31 cellular contexts compared by ENCODE assay signal in genomic region chr7:19262794-19263193, GRCh38.
A peak's percentile ranks its signal among the peaks of the same experiment; 100 is the strongest.
DNase-seq lines count a peak whose midpoint lies in the region; ATAC-seq, FAIRE-seq and TF ChIP-seq lines count a peak whose summit lies in the region.
"Had no signal": no experiment of that assay in that cellular context is flagged by ENCODE, and none has a peak within 500 bp of the region (broad histone marks: within the 10 kb centered on the region; RNA-seq: fewer than 3 reads in every experiment).

No MANE protein-coding gene starts in this region.

- no TSS peak for BruUV-seq in A673 (replicated peaks; lab: Mats Ljungman, UMichigan)
- BruUV-seq in PC-3 (replicated peaks; lab: Mats Ljungman, UMichigan) = no TSS peak

- H4K8ac ChIP-seq in H1 (ENCODE audit: extremely low read depth, insufficient read depth, low read length) = no peak overlapping the region

- H3K4me1 ChIP-seq in A673 (ENCODE audit: insufficient read depth, low read length, poor library complexity, severe bottlenecking) = no peaks in the 10 kb centered on the region
- no peaks in the 10 kb centered on the region for H3K4me1 ChIP-seq in PC-3 (ENCODE audit: insufficient read depth, low read length)
- no peaks in the 10 kb centered on the region for H3K4me1 ChIP-seq in H1 (replicated peaks in 1 of 4; ENCODE audit: control insufficient read depth in 3 of 4, insufficient read depth in 4 of 4, low read length in 3 of 4)
- H3K4me1 ChIP-seq: foreskin keratinocyte, heart left ventricle had no signal

- no peaks in the 10 kb centered on the region for H3K27me3 Mint-ChIP-seq in stimulated activated naive CD8-positive, alpha-beta T cell treated with anti-CD3 and anti-CD28 coated beads, Interleukin-15, amount 100 ng/mL, for 72 hours
- H3K27me3 Mint-ChIP-seq: activated CD4-positive, alpha-beta T cell treated with anti-CD3 and anti-CD28 coated beads, Interleukin-2, amount 10 ng/mL, durations not matched to agents 24 days and 14 days; activated naive CD8-positive, alpha-beta T cell treated with anti-CD3 and anti-CD28 coated beads for 36 hours; activated T-cell treated with anti-CD3 and anti-CD28 coated beads, Interleukin-2, amount 50 U/mL, for 24 hours; effector memory CD8-positive, alpha-beta T cell; T-cell had no signal

- 93% methylated on average over 2 of the region's 2 CpGs; no CpG with 5 or more reads in 1 of the 2 experiments for WGBS in H1 (ENCODE audit: extremely low coverage in 1 of 2, insufficient coverage in 1 of 2, insufficient read length in 1 of 2, insufficient replicate concordance in 2 of 2, low coverage in 1 of 2, low lambda C conversion rate in 2 of 2, missing lambda C conversion rate in 1 of 2), 2 experiments

- peak overlapping the region; percentile 28 for H2BK120ac ChIP-seq in H1 (replicated peaks; ENCODE audit: low read depth, low read length)

- H2BK15ac ChIP-seq in H1 (ENCODE audit: low read length) = no peak overlapping the region

- POLR2A ChIA-PET in A673 (lab: Charles Lee; ENCODE audit: low non-redundant PET) (no interaction called here), PC-3 (lab: Charles Lee; ENCODE audit: unreplicated experiment) (no interaction called here), H1 (lab: Charles Lee; ENCODE audit: partially characterized antibody) (no interaction called here)

- H4K91ac ChIP-seq in H1 (replicated peaks; ENCODE audit: insufficient read length, low read length) = no peak overlapping the region

- FAIRE-seq in H54 (lab: Jason Lieb, UNC) (peak; percentile 83), H1 (lab: Jason Lieb, UNC) (no peak)
- FAIRE-seq: bronchial epithelial cell, RCC 7860, urothelium cell line had no signal

- H3K9ac ChIP-seq in PC-3 (ENCODE audit: low read length) (no peak overlapping the region), H1 (replicated peaks in 1 of 4; ENCODE audit: extremely low read depth in 1 of 4, low read depth in 3 of 4, low read length in 3 of 4) (no peak overlapping the region)

- no peak for ATAC-seq in PC-3
- no peak for ATAC-seq in stimulated activated naive CD8-positive, alpha-beta T cell treated with anti-CD3 and anti-CD28 coated beads, Interleukin-15, amount 100 ng/mL, for 72 hours
- ATAC-seq: effector memory CD8-positive, alpha-beta T cell; esophagus mucosa; foreskin keratinocyte; heart left ventricle; right cardiac atrium; T-cell; WTC11 had no signal

- H3K79me2 ChIP-seq in PC-3 (ENCODE audit: low read length) = no peaks in the 10 kb centered on the region
- no peaks in the 10 kb centered on the region for H3K79me2 ChIP-seq in H1 (ENCODE audit: control insufficient read depth in 1 of 2, insufficient read depth in 2 of 2, low read length in 2 of 2)

- H2BK20ac ChIP-seq in H1 (ENCODE audit: low read length) = no peak overlapping the region

- no peaks in the 10 kb centered on the region for H3F3A ChIP-seq in PC-3 (ENCODE audit: low read length, unreplicated experiment)

- H3K27ac Mint-ChIP-seq in stimulated activated naive CD8-positive, alpha-beta T cell treated with anti-CD3 and anti-CD28 coated beads, Interleukin-15, amount 100 ng/mL, for 72 hours = no peak overlapping the region
- H3K27ac Mint-ChIP-seq: activated CD4-positive, alpha-beta T cell treated with anti-CD3 and anti-CD28 coated beads, Interleukin-2, amount 10 ng/mL, durations not matched to agents 24 days and 14 days; activated naive CD8-positive, alpha-beta T cell treated with anti-CD3 and anti-CD28 coated beads for 36 hours; activated T-cell treated with anti-CD3 and anti-CD28 coated beads, Interleukin-2, amount 50 U/mL, for 24 hours; CD14-positive monocyte; effector memory CD8-positive, alpha-beta T cell; mesothelial cell of epicardium; T-cell; WTC11 had no signal

- TF ChIP-seq CTCF in A673 (conservative IDR thresholded peaks at IDR 0.05; ENCODE audit: low read depth, low read length) (peak; percentile 51; the same call in 1 of the 2 replicates), PC-3 (conservative IDR thresholded peaks at IDR 0.05; ENCODE audit: low read depth, low read length) (no peak), H1 (IDR thresholded peaks at IDR 0.05; ENCODE audit: control extremely low read depth in 1 of 3, insufficient read depth in 1 of 3, low read depth in 1 of 3, low read length in 3 of 3) (no peak)

- no peak overlapping the region for H3K4me2 ChIP-seq in PC-3 (ENCODE audit: low read length)
- no peak overlapping the region for H3K4me2 ChIP-seq in H1 (ENCODE audit: insufficient read depth in 1 of 2, low read depth in 2 of 2, low read length in 2 of 2)
- H3K4me2 ChIP-seq: smooth muscle cell had no signal

- intact Hi-C loops in A673 (cut with micrococcal nuclease; ENCODE audit: unreplicated experiment) (loop anchor here (5.0 kb wide), 1 partner anchor 140 kb away; no protein-coding TSS in a partner anchor), PC-3 (cut with micrococcal nuclease) (loop anchor here (2.0 kb wide), 1 partner anchor 140 kb away; no protein-coding TSS in a partner anchor)

- no peak overlapping the region for H3K4me3 Mint-ChIP-seq in stimulated activated naive CD8-positive, alpha-beta T cell treated with anti-CD3 and anti-CD28 coated beads, Interleukin-15, amount 100 ng/mL, for 72 hours
- H3K4me3 Mint-ChIP-seq: activated CD4-positive, alpha-beta T cell treated with anti-CD3 and anti-CD28 coated beads, Interleukin-2, amount 10 ng/mL, durations not matched to agents 24 days and 14 days; activated naive CD8-positive, alpha-beta T cell treated with anti-CD3 and anti-CD28 coated beads for 36 hours; activated T-cell treated with anti-CD3 and anti-CD28 coated beads, Interleukin-2, amount 50 U/mL, for 24 hours; CD14-positive monocyte; effector memory CD8-positive, alpha-beta T cell; mesothelial cell of epicardium; T-cell; WTC11 had no signal

- H3K36me3 ChIP-seq in A673 (ENCODE audit: insufficient read depth, low read length, poor library complexity, severe bottlenecking) = no peaks in the 10 kb centered on the region
- H3K36me3 ChIP-seq in PC-3 (ENCODE audit: low read depth, low read length) = no peaks in the 10 kb centered on the region
- H3K36me3 ChIP-seq in H1 (ENCODE audit: control insufficient read depth in 2 of 4, insufficient read depth in 4 of 4, low read length in 3 of 4) = no peaks in the 10 kb centered on the region
- H3K36me3 ChIP-seq: heart left ventricle, thoracic aorta had no signal

- TF ChIP-seq RAD21 in H1 (IDR thresholded peaks at IDR 0.05 in 1 of 2, conservative IDR thresholded peaks at IDR 0.05 in 1 of 2; ENCODE audit: low read depth in 2 of 2, low read length in 2 of 2) = no peak

- no peak overlapping the region for H3K18ac ChIP-seq in H1 (ENCODE audit: extremely low read depth, low read length)

- H2AK5ac ChIP-seq in H1 (ENCODE audit: low read depth, low read length) = no peak overlapping the region

- no peak overlapping the region for H3K4ac ChIP-seq in H1 (replicated peaks; ENCODE audit: insufficient read length, low read depth, low read length)

- no peaks in the 10 kb centered on the region for H3K79me1 ChIP-seq in H1 (ENCODE audit: low read depth, low read length)

- no peaks in the 10 kb centered on the region for H3K9me3 ChIP-seq in A673 (ENCODE audit: low read depth, low read length, poor library complexity, severe bottlenecking)
- no peaks in the 10 kb centered on the region for H3K9me3 ChIP-seq in PC-3 (ENCODE audit: low read length)
- H3K9me3 ChIP-seq in H1 (ENCODE audit: insufficient read depth in 2 of 2, low read depth in 1 of 2, low read length in 1 of 2) = no peaks in the 10 kb centered on the region
- H3K9me3 ChIP-seq: heart left ventricle, thoracic aorta had no signal

- H4K20me1 ChIP-seq in PC-3 (ENCODE audit: low read length) (no peaks in the 10 kb centered on the region), H1 (replicated peaks in 1 of 2; ENCODE audit: control insufficient read depth in 1 of 2, insufficient read depth in 2 of 2, low read length in 2 of 2) (no peaks in the 10 kb centered on the region)

- H2AFZ ChIP-seq in PC-3 (ENCODE audit: low read length) (no peak overlapping the region), H1 (ENCODE audit: low read length) (no peak overlapping the region)

- no peak overlapping the region for H4K5ac ChIP-seq in H1 (ENCODE audit: insufficient read length, low read depth, low read length)

- H3K27me3 ChIP-seq in A673 (replicated peaks; ENCODE audit: insufficient read depth, low read depth, low read length, poor library complexity) (no peaks in the 10 kb centered on the region), PC-3 (ENCODE audit: low read length) (no peaks in the 10 kb centered on the region), H1 (replicated peaks in 1 of 4; ENCODE audit: control insufficient read depth in 3 of 4, extremely low read depth in 1 of 4, insufficient read depth in 3 of 4, low read length in 3 of 4) (no peaks in the 10 kb centered on the region)
- H3K27me3 ChIP-seq: foreskin keratinocyte, heart left ventricle had no signal

- H3K4me3 ChIP-seq in A673 (ENCODE audit: low read depth, low read length, poor library complexity, severe bottlenecking) = no peak overlapping the region
- no peak overlapping the region for H3K4me3 ChIP-seq in PC-3 (ENCODE audit: low read length)
- no peak overlapping the region for H3K4me3 ChIP-seq in H1 (ENCODE audit: extremely low read depth in 1 of 4, insufficient read depth in 2 of 4, low read depth in 3 of 4, low read length in 4 of 4)
- H3K4me3 ChIP-seq: heart left ventricle, smooth muscle cell, thoracic aorta had no signal

- H3K56ac ChIP-seq in H1 (replicated peaks; ENCODE audit: insufficient read length, low read depth, low read length) = no peak overlapping the region

- no peak overlapping the region for H3K27ac ChIP-seq in A673 (ENCODE audit: low read depth, low read length, poor library complexity, severe bottlenecking)
- no peak overlapping the region for H3K27ac ChIP-seq in PC-3 (ENCODE audit: low read length)
- no peak overlapping the region for H3K27ac ChIP-seq in H1 (ENCODE audit: low read depth, low read length)
- H3K27ac ChIP-seq: foreskin keratinocyte, heart left ventricle, thoracic aorta had no signal

- no peak for TF ChIP-seq EP300 in H1 (IDR thresholded peaks at IDR 0.05; ENCODE audit: borderline replicate concordance in 1 of 2, low read depth in 2 of 2, low read length in 2 of 2)

- H3K23ac ChIP-seq in H1 (ENCODE audit: insufficient read length) = no peak overlapping the region

- CTCF ChIA-PET in A673 (lab: Charles Lee) = no interaction called here
- CTCF ChIA-PET in PC-3 (lab: Charles Lee) = no interaction called here
- CTCF ChIA-PET in H1 (lab: Charles Lee; ENCODE audit: partially characterized antibody) = interaction anchor here (1.1 to 1.2 kb wide), 2 partner anchors 17 to 106 kb away, joined by 3 read pairs; no protein-coding TSS in a partner anchor

- no peaks in the 10 kb centered on the region for H3K9me2 ChIP-seq in PC-3 (replicated peaks; ENCODE audit: low read length)

- peak; percentile 16 for DNase-seq in A673 (ENCODE audit: low spot score)
- DNase-seq in H54 (ENCODE audit: insufficient read length, low spot score) = no peak
- peak; percentile 12 for DNase-seq in PC-3
- no peak for DNase-seq in H1 (ENCODE audit: low read depth in 1 of 2, low spot score in 2 of 2)
- DNase-seq in islet precursor cell = no peak
- no peak for DNase-seq in stimulated activated naive CD8-positive, alpha-beta T cell treated with anti-CD3 and anti-CD28 coated beads, Interleukin-15, amount 100 ng/mL, for 72 hours
- DNase-seq in inferior parietal cortex (ENCODE audit: extremely low spot score) = no peak
- DNase-seq: activated CD4-positive, alpha-beta T cell treated with anti-CD3 and anti-CD28 coated beads, Interleukin-2, amount 10 ng/mL, durations not matched to agents 24 days and 14 days; activated effector memory CD4-positive, alpha-beta T cell treated with anti-CD3 and anti-CD28 coated beads, Interleukin-2, amount 50 U/mL, for 16 hours; activated naive CD8-positive, alpha-beta T cell treated with anti-CD3 and anti-CD28 coated beads for 36 hours; activated T-cell treated with anti-CD3 and anti-CD28 coated beads, Interleukin-2, amount 50 U/mL, for 24 hours; anterior cingulate cortex; effector memory CD8-positive, alpha-beta T cell; foreskin keratinocyte; heart left ventricle; KBM-7; MM.1S; NCI-H2029; right cardiac atrium; SIG-M5; stimulated activated naive CD4-positive, alpha-beta T cell treated with Interleukin-2 at 50 U/mL for 16 hours; T-cell had no signal

- H2BK12ac ChIP-seq in H1 (ENCODE audit: low read depth, low read length) = no peak overlapping the region

- peaks cover 7 to 8% of the 10 kb centered on the region in 2 donors for H3K9me3 Mint-ChIP-seq in stimulated activated naive CD8-positive, alpha-beta T cell treated with anti-CD3 and anti-CD28 coated beads, Interleukin-15, amount 100 ng/mL, for 72 hours
- H3K9me3 Mint-ChIP-seq: activated CD4-positive, alpha-beta T cell treated with anti-CD3 and anti-CD28 coated beads, Interleukin-2, amount 10 ng/mL, durations not matched to agents 24 days and 14 days; effector memory CD8-positive, alpha-beta T cell had no signal

- H3K23me2 ChIP-seq in H1 (ENCODE audit: low read depth, low read length) = no peaks in the 10 kb centered on the region

- no peaks in the 10 kb centered on the region for H3K4me1 Mint-ChIP-seq in stimulated activated naive CD8-positive, alpha-beta T cell treated with anti-CD3 and anti-CD28 coated beads, Interleukin-15, amount 100 ng/mL, for 72 hours
- H3K4me1 Mint-ChIP-seq: activated CD4-positive, alpha-beta T cell treated with anti-CD3 and anti-CD28 coated beads, Interleukin-2, amount 10 ng/mL, durations not matched to agents 24 days and 14 days; activated naive CD8-positive, alpha-beta T cell treated with anti-CD3 and anti-CD28 coated beads for 36 hours; CD14-positive monocyte; mesothelial cell of epicardium; T-cell; WTC11 had no signal

- no peak overlapping the region for H3K14ac ChIP-seq in H1 (ENCODE audit: insufficient read length)

- H2BK5ac ChIP-seq in H1 (ENCODE audit: low read depth, low read length) = no peak overlapping the region

- TF ChIP-seq POLR2A in H54 (IDR thresholded peaks at IDR 0.05; ENCODE audit: low read depth, low read length) (no peak), H1 (IDR thresholded peaks at IDR 0.05; ENCODE audit: control extremely low read depth in 1 of 2, low read depth in 2 of 2, low read length in 2 of 2) (no peak)

Comparison
In these comparisons a context has a peak if more than half of its experiments do, and no peak if none do; other contexts are left out.
1. DNase-seq: peak in A673 (single experiment) and PC-3 (single experiment); none in H54 (single experiment), H1 (0 of 2), islet precursor cell (single experiment), stimulated activated naive CD8-positive, alpha-beta T cell treated with anti-CD3 and anti-CD28 coated beads, Interleukin-15, amount 100 ng/mL, for 72 hours (0 of 2) and inferior parietal cortex (single experiment).